Comparison of ENCODE assay signal across 20 cellular contexts in genomic region chr13:99446242-99446641, GRCh38. TPM values are rescaled to one million over a fixed set of nuclear protein-coding genes. Genes with fewer than 3 reads are reported as not detected.
DNase-seq lines count a peak whose midpoint lies in the region; ATAC-seq, FAIRE-seq and TF ChIP-seq lines count a peak whose summit lies in the region.
"Had no signal": no experiment of that assay in that cellular context is flagged by ENCODE, and none has a peak within 500 bp of the region (broad histone marks: within the 10 kb centered on the region; RNA-seq: fewer than 3 reads in every experiment).

No MANE protein-coding gene starts in this region.

- H2BK20ac ChIP-seq in H9 (ENCODE audit: low read depth, low read length, poor library complexity, severe bottlenecking): no peak overlapping the region

- H2BK120ac ChIP-seq in H9 (ENCODE audit: low read depth, low read length, poor library complexity, severe bottlenecking): no peak overlapping the region

- H3K27me3 ChIP-seq in H9 (ENCODE audit: insufficient read depth, low read length) (no peaks in the 10 kb centered on the region), GM12878 (replicated peaks in 1 of 2; ENCODE audit: control insufficient read depth in 2 of 2, insufficient read depth in 2 of 2, low read length in 1 of 2) (no peaks in the 10 kb centered on the region)
- H3K27me3 ChIP-seq: ascending aorta, thyroid gland had no signal

- intact Hi-C loops in GM12878 (cut with micrococcal nuclease; ENCODE audit: unreplicated experiment): loop anchor here (10.0 kb wide), 2 partner anchors 99 to 469 kb away; no protein-coding TSS in a partner anchor

- RAD21 ChIA-PET in GM12878 (lab: Charles Lee; ENCODE audit: unreplicated experiment): interaction anchor here (0.6 to 1.3 kb wide), 3 partner anchors 59 to 1681 kb away, joined by 3 to 5 read pairs (median 3); no protein-coding TSS in a partner anchor

- POLR2A ChIA-PET in GM12878 (lab: Charles Lee): interaction anchor here (0.7 kb wide), 2 partner anchors 21 to 942 kb away, joined by 4 to 9 read pairs; no protein-coding TSS in a partner anchor

- CTCF ChIA-PET in GM12878 (lab: Yijun Ruan, JAX): interaction anchor here (0.6 to 1.8 kb wide), 7 partner anchors 49 to 270 kb away, joined by 3 to 7 read pairs (median 3); no protein-coding TSS in a partner anchor

- no peak overlapping the region for H2BK5ac ChIP-seq in H9 (ENCODE audit: insufficient read length, low read length)

- no peak overlapping the region for H3K4me2 ChIP-seq in H9 (ENCODE audit: insufficient read depth, insufficient read length, low read length)
- no peak overlapping the region for H3K4me2 ChIP-seq in GM12878 (ENCODE audit: control insufficient read depth, insufficient read depth)

- H3K36me3 ChIP-seq in GM12878 (ENCODE audit: control insufficient read depth in 2 of 2, insufficient read depth in 2 of 2, low read length in 1 of 2): no peaks in the 10 kb centered on the region
- H3K36me3 ChIP-seq: ascending aorta, thyroid gland had no signal

- BruUV-seq in GM12878 (replicated peaks; lab: Mats Ljungman, UMichigan): no TSS peak

- H3K27ac Mint-ChIP-seq in H9: peak overlapping the region in 1 of 3 experiments; percentile 12; a peak in 2 of 7 replicates
- peak overlapping the region; percentile 21 for H3K27ac Mint-ChIP-seq in nephron progenitor cell
- H3K27ac Mint-ChIP-seq: activated naive CD4-positive, alpha-beta T cell treated with anti-CD3 and anti-CD28 coated beads, Interleukin-2, amount 10 ng/mL, durations not matched to agents 7 days and 5 days; stimulated activated effector memory CD8-positive, alpha-beta T cell treated with anti-CD3 and anti-CD28 coated beads, Interleukin-12 subunit alpha, Interleukin-12 subunit beta, amount 100 ng/mL, for 72 hours had no signal

- H3K27ac ChIP-seq in H9 (ENCODE audit: insufficient read length, low read depth, low read length) (no peak overlapping the region), GM12878 (ENCODE audit: control insufficient read depth, insufficient read depth) (no peak overlapping the region)
- H3K27ac ChIP-seq: ascending aorta, thyroid gland had no signal

- ATAC-seq in GM12878 (no peak), HG03378 (IDR thresholded peaks at IDR 0.05; ENCODE audit: unreplicated experiment) (no peak)
- ATAC-seq: stimulated activated effector memory CD8-positive, alpha-beta T cell treated with anti-CD3 and anti-CD28 coated beads, Interleukin-12 subunit alpha, Interleukin-12 subunit beta, amount 100 ng/mL, for 72 hours had no signal

- H3K9me3 Mint-ChIP-seq in H9: peaks cover 0 to 2% of the 10 kb centered on the region in 2 experiments; a peak in 3 of 5 replicates
- no peaks in the 10 kb centered on the region for H3K9me3 Mint-ChIP-seq in nephron progenitor cell
- H3K9me3 Mint-ChIP-seq: activated naive CD4-positive, alpha-beta T cell treated with anti-CD3 and anti-CD28 coated beads, Interleukin-2, amount 10 ng/mL, durations not matched to agents 7 days and 5 days; stimulated activated effector memory CD8-positive, alpha-beta T cell treated with anti-CD3 and anti-CD28 coated beads, Interleukin-12 subunit alpha, Interleukin-12 subunit beta, amount 100 ng/mL, for 72 hours had no signal

- TF ChIP-seq CTCF in H9 (conservative IDR thresholded peaks at IDR 0.05): peak; percentile 61
- TF ChIP-seq CTCF in GM12878 (IDR thresholded peaks at IDR 0.05 in 2 of 3, conservative IDR thresholded peaks at IDR 0.05 in 1 of 3; ENCODE audit: control insufficient read depth in 2 of 3, extremely low read depth in 1 of 3, insufficient read depth in 1 of 3, low read depth in 3 of 3, low read length in 3 of 3): no peak; a peak in 1 of 6 replicates
- TF ChIP-seq CTCF in nephron progenitor cell (IDR thresholded peaks at IDR 0.05): peak; percentile 9

- no peak overlapping the region for H4K5ac ChIP-seq in H9 (ENCODE audit: insufficient read length, low read depth, low read length)

- H3K4me1 ChIP-seq in H9 (ENCODE audit: insufficient read depth, low read length) (peaks cover 4% of the 10 kb centered on the region; the same call in 1 of the 2 replicates), GM12878 (ENCODE audit: control insufficient read depth, insufficient read depth, low read length) (no peaks in the 10 kb centered on the region; the same call in 1 of the 2 replicates)
- H3K4me1 ChIP-seq: ascending aorta, thyroid gland had no signal

- in situ Hi-C loops in GM12878 (cut with MboI): no loop called here

- FAIRE-seq in GM12878 (lab: Jason Lieb, UNC): no peak
- no peak for FAIRE-seq in HTR-8/SVneo (lab: Jason Lieb, UNC)
- FAIRE-seq: kidney had no signal

- no peaks in the 10 kb centered on the region for H3K27me3 Mint-ChIP-seq in H9 (ENCODE audit: low read depth)
- H3K27me3 Mint-ChIP-seq in nephron progenitor cell (ENCODE audit: low read depth, poor library complexity): peaks cover 12% of the 10 kb centered on the region

- H4K91ac ChIP-seq in H9 (ENCODE audit: insufficient read length, low read depth, low read length): no peak overlapping the region

- no peak for TF ChIP-seq EP300 in GM12878 (IDR thresholded peaks at IDR 0.05; ENCODE audit: borderline replicate concordance in 1 of 2, control insufficient read depth in 1 of 2, low read depth in 2 of 2, low read length in 2 of 2)

- no peaks in the 10 kb centered on the region for H3K79me2 ChIP-seq in H9 (ENCODE audit: insufficient read depth, low read length)
- H3K79me2 ChIP-seq in GM12878 (ENCODE audit: control insufficient read depth, insufficient read depth, low read length): no peaks in the 10 kb centered on the region

- no peak overlapping the region for H2BK12ac ChIP-seq in H9 (ENCODE audit: insufficient read length, low read depth, low read length)

- no CpG with 5 or more reads among the region's 9 CpGs for WGBS in H9 (ENCODE audit: extremely low coverage, insufficient read length, low lambda C conversion rate)
- 78% methylated on average over 9 of the region's 9 CpGs for WGBS in GM12878 (ENCODE audit: insufficient coverage, insufficient replicate concordance, low lambda C conversion rate, missing lambda C conversion rate)

- H3K4me1 Mint-ChIP-seq in H9 (peaks cover 26 to 28% of the 10 kb centered on the region in 2 experiments), nephron progenitor cell (peaks cover 10% of the 10 kb centered on the region)
- H3K4me1 Mint-ChIP-seq: activated naive CD4-positive, alpha-beta T cell treated with anti-CD3 and anti-CD28 coated beads, Interleukin-2, amount 10 ng/mL, durations not matched to agents 7 days and 5 days had no signal

- no peak overlapping the region for H3K4me3 ChIP-seq in GM12878
- H3K4me3 ChIP-seq: ascending aorta, thyroid gland had no signal

- H3K4me3 Mint-ChIP-seq in H9: no peak overlapping the region
- H3K4me3 Mint-ChIP-seq in nephron progenitor cell: no peak overlapping the region
- H3K4me3 Mint-ChIP-seq: activated naive CD4-positive, alpha-beta T cell treated with anti-CD3 and anti-CD28 coated beads, Interleukin-2, amount 10 ng/mL, durations not matched to agents 7 days and 5 days; stimulated activated effector memory CD8-positive, alpha-beta T cell treated with anti-CD3 and anti-CD28 coated beads, Interleukin-12 subunit alpha, Interleukin-12 subunit beta, amount 100 ng/mL, for 72 hours had no signal

- H3K9ac ChIP-seq in H9 (ENCODE audit: extremely low read depth, insufficient read length, low read length) (no peak overlapping the region), GM12878 (ENCODE audit: control insufficient read depth, insufficient read depth, low read length) (no peak overlapping the region)

- no peak overlapping the region for H3K18ac ChIP-seq in H9 (ENCODE audit: insufficient read length, low read depth, low read length)

- H4K8ac ChIP-seq in H9 (replicated peaks; ENCODE audit: insufficient read length, low read depth, low read length): no peak overlapping the region

- H2AK5ac ChIP-seq in H9 (ENCODE audit: insufficient read length, low read length): no peak overlapping the region

- SMC1A ChIA-PET in GM12878 (lab: Charles Lee; ENCODE audit: uncharacterized antibody, unreplicated experiment): interaction anchor here (0.9 to 2.4 kb wide), 3 partner anchors 56 to 176 kb away, joined by 4 to 9 read pairs (median 4); no protein-coding TSS in a partner anchor

- no peak overlapping the region for H3T11ph ChIP-seq in H9 (ENCODE audit: low read length)

- no peak overlapping the region for H3K4ac ChIP-seq in H9 (ENCODE audit: low read depth, low read length)

- no peak overlapping the region for H3K23ac ChIP-seq in H9 (ENCODE audit: insufficient read length, low read depth, low read length)

- H2BK15ac ChIP-seq in H9 (ENCODE audit: low read depth, low read length): no peak overlapping the region

- H3K36me3 Mint-ChIP-seq in H9 (ENCODE audit: insufficient read depth in 1 of 3, low read depth in 3 of 3) (no peaks in the 10 kb centered on the region; a peak in 2 of 7 replicates), nephron progenitor cell (ENCODE audit: low read depth) (no peaks in the 10 kb centered on the region)
- H3K36me3 Mint-ChIP-seq: stimulated activated effector memory CD8-positive, alpha-beta T cell treated with anti-CD3 and anti-CD28 coated beads, Interleukin-12 subunit alpha, Interleukin-12 subunit beta, amount 100 ng/mL, for 72 hours had no signal

- 0 out of 2 replicates have a peak, but pooled peaks have one; percentile 11 for TF ChIP-seq RAD21 in GM12878 (IDR thresholded peaks at IDR 0.05; ENCODE audit: insufficient read depth, low read depth, low read length)

- H4K20me1 ChIP-seq in H9 (ENCODE audit: control insufficient read depth, insufficient read depth, insufficient read length) (no peaks in the 10 kb centered on the region), GM12878 (ENCODE audit: control insufficient read depth, insufficient read depth) (no peaks in the 10 kb centered on the region)

- peak overlapping the region; percentile 87 for H2AFZ ChIP-seq in H9 (ENCODE audit: low read length)
- no peak overlapping the region for H2AFZ ChIP-seq in GM12878 (ENCODE audit: control insufficient read depth, low read depth, low read length)

- DNase-seq in NCI-H146 (lab: John Stamatoyannopoulos, UW): peak; percentile 32
- no peak for DNase-seq in NCI-H146 treated with DMSO at 0.1 percent for 48 hours (lab: John Stamatoyannopoulos, UW; ENCODE audit: unreplicated experiment)
- peak; percentile 61 for DNase-seq in H9
- DNase-seq in GM12878 (ENCODE audit: low read depth, low spot score): no peak
- DNase-seq in nephron progenitor cell: no peak
- DNase-seq in NCI-H446 (lab: John Stamatoyannopoulos, UW): no peak
- DNase-seq in HTR-8/SVneo (ENCODE audit: insufficient read length, low spot score): no peak
- DNase-seq: activated CD4-positive, alpha-beta T cell treated with anti-CD3 and anti-CD28 coated beads, Interleukin-2, amount 50 U/mL, for 4 hours; activated naive CD4-positive, alpha-beta T cell treated with anti-CD3 and anti-CD28 coated beads, Interleukin-2, amount 10 ng/mL, durations not matched to agents 7 days and 5 days; activated T-cell treated with anti-CD3 and anti-CD28 coated beads, Interleukin-2, amount 50 U/mL, for 1 hour; DMS79 treated with DMSO at 0.1 percent for 48 hours; HCEC 1CT; KG1; kidney; NCI-H2171; NK-92 treated with Interleukin-12 subunit alpha and Interleukin-12 subunit beta, amount 100 ng/mL, for 24 hours; thyroid gland had no signal

- H3K9me3 ChIP-seq in H9 (ENCODE audit: control insufficient read depth, low read depth, low read length): no peaks in the 10 kb centered on the region
- no peaks in the 10 kb centered on the region; the same call in 2 of the 3 replicates for H3K9me3 ChIP-seq in GM12878 (replicated peaks; ENCODE audit: control insufficient read depth, insufficient read depth, low read length)
- H3K9me3 ChIP-seq: ascending aorta, thyroid gland had no signal

- H3K79me1 ChIP-seq in H9 (ENCODE audit: insufficient read depth, low read depth, low read length, poor library complexity, severe bottlenecking): no peaks in the 10 kb centered on the region

- TF ChIP-seq POLR2A in GM12878 (IDR thresholded peaks at IDR 0.05; ENCODE audit: low read depth, low read length): no peak

- no peak overlapping the region for H3K56ac ChIP-seq in H9 (ENCODE audit: insufficient read length, low read depth, low read length)

- H3K14ac ChIP-seq in H9 (ENCODE audit: insufficient read depth, low read length): no peak overlapping the region

- no peaks in the 10 kb centered on the region for H3K23me2 ChIP-seq in H9 (ENCODE audit: insufficient read length, low read depth, low read length, poor library complexity, severe bottlenecking)

RNA-seq across cellular contexts. Expression of gene TM9SF2, which starts 55.0 kb away (rescaled TPM):
- 85.7 and 86.1 TPM in 2 replicates for total RNA-seq in H9 (2021)
- total RNA-seq in GM12878 (2013; cell fraction: nucleolus; rRNA removed): 49.7 and 55.0 TPM in 2 replicates
- total RNA-seq in GM12878 (2014; rRNA removed): 89.3 and 113 TPM in 2 replicates
- total RNA-seq in GM12878 (2014; rRNA removed; fragmentation: Illumina TruSeq; extraction: Trizol): 96.5 and 99.3 TPM in 2 replicates
- 75.0 and 77.2 TPM in 2 replicates for total RNA-seq in GM12878 (2021)
- polyA plus RNA-seq in GM12878 (2011; ENCODE audit: low read depth): 29.1 TPM
- polyA plus RNA-seq in GM12878 (2011; rRNA removed): 75.1 and 98.9 TPM in 2 replicates
- 28.8 and 35.5 TPM in 2 replicates for polyA plus RNA-seq in GM12878 (2011; cell fraction: cytosol; rRNA removed)
- polyA plus RNA-seq in GM12878 (2011; cell fraction: nucleus; rRNA removed): 32.7 and 35.4 TPM in 2 replicates
- polyA plus RNA-seq in GM12878 (2012): 41.6 and 48.4 TPM in 2 replicates
- 81.2 and 95.6 TPM in 2 replicates for polyA plus RNA-seq in GM12878 (2014; fragmentation: Illumina TruSeq; extraction: Trizol)
- 10 to 100 TPM; 34.6 to 42.5 TPM for polyA plus RNA-seq in GM12878 (2014; fragmentation: Nextera tagmentation; extraction: Ambion mirVana)
- polyA plus RNA-seq in GM12878 (2014; rRNA removed): 51.8 and 62.9 TPM in 2 replicates
- polyA plus RNA-seq in GM12878 (2016; fragmentation: Nextera tagmentation; extraction: Ambion mirVana): 100 to 1,000 TPM; 122 to 128 TPM
- 51.3 and 62.7 TPM in 2 replicates for polyA minus RNA-seq in GM12878 (2011; rRNA and poly(A)+ RNA removed)
- polyA minus RNA-seq in GM12878 (2011; cell fraction: cytosol; rRNA and poly(A)+ RNA removed): 37.8 and 67.8 TPM in 2 replicates
- 17.5 and 30.4 TPM in 2 replicates for polyA minus RNA-seq in GM12878 (2011; cell fraction: nucleus; rRNA and poly(A)+ RNA removed)

Comparison
In these comparisons a context has a peak if more than half of its experiments do, and no peak if none do; other contexts are left out.
1. DNase-seq: peak in NCI-H146 (single experiment) and H9 (single experiment); none in NCI-H146 treated with DMSO at 0.1 percent for 48 hours (single experiment), GM12878 (single experiment), nephron progenitor cell (single experiment), NCI-H446 (0 of 2) and HTR-8/SVneo (single experiment).
2. CTCF ChIP-seq: peak in H9 (single experiment) and nephron progenitor cell (single experiment); none in GM12878 (0 of 3).